8 cellular contexts compared by ENCODE assay signal in genomic region chr6:42726026-42726425, GRCh38. TPM values are rescaled to one million over a fixed set of nuclear protein-coding genes. Genes with fewer than 3 reads are reported as not detected.
A peak's percentile ranks its signal among the peaks of the same experiment; 100 is the strongest.
DNase-seq lines count a peak whose midpoint lies in the region; TF ChIP-seq lines count a peak whose summit lies in the region.

No MANE protein-coding gene starts in this region.

- H3K4me1 ChIP-seq in iPS-15b (ENCODE audit: control insufficient read depth, insufficient read depth, low read length) (peaks cover 7% of the 10 kb centered on the region), stomach (peaks cover 5 to 20% (median 8%) of the 10 kb centered on the region in 4 donors)

- no peaks in the 10 kb centered on the region for H3K36me3 Mint-ChIP-seq in activated CD4-positive, alpha-beta T cell treated with anti-CD3 and anti-CD28 coated beads, Interleukin-2, amount 10 ng/mL, durations not matched to agents 24 days and 14 days (ENCODE audit: low read depth)

- no peaks in the 10 kb centered on the region for H3K27me3 Mint-ChIP-seq in activated CD4-positive, alpha-beta T cell treated with anti-CD3 and anti-CD28 coated beads, Interleukin-2, amount 10 ng/mL, durations not matched to agents 24 days and 14 days

- H3K36me3 ChIP-seq in iPS-15b (ENCODE audit: control insufficient read depth, insufficient read depth, low read length), result no peaks in the 10 kb centered on the region
- H3K36me3 ChIP-seq in stomach, result peaks cover 0 to 11% (median 5%) of the 10 kb centered on the region in 4 donors

- no peaks in the 10 kb centered on the region for H3K27me3 ChIP-seq in iPS-15b (ENCODE audit: control insufficient read depth, insufficient read depth, low read length)
- no peaks in the 10 kb centered on the region for H3K27me3 ChIP-seq in stomach

- H3K4me3 Mint-ChIP-seq in activated CD4-positive, alpha-beta T cell treated with anti-CD3 and anti-CD28 coated beads, Interleukin-2, amount 10 ng/mL, durations not matched to agents 24 days and 14 days, result peak overlapping the region; percentile 84

- H3K27ac ChIP-seq in stomach, result peak overlapping the region in 4 of 5 donors; percentile 79 to 89 (median 88)

- no peak for TF ChIP-seq POLR2A in stomach (IDR thresholded peaks at IDR 0.05)

- TF ChIP-seq CTCF in WI38 (IDR thresholded peaks at IDR 0.05; ENCODE audit: low read depth, low read length) (no peak), stomach (IDR thresholded peaks at IDR 0.05) (no peak)

- H3K27ac Mint-ChIP-seq in activated CD4-positive, alpha-beta T cell treated with anti-CD3 and anti-CD28 coated beads, Interleukin-2, amount 10 ng/mL, durations not matched to agents 24 days and 14 days, result peak overlapping the region; percentile 97

- no peak for DNase-seq in activated CD4-positive, alpha-beta T cell treated with anti-CD3 and anti-CD28 coated beads, Interleukin-2, amount 10 ng/mL, durations not matched to agents 24 days and 14 days
- no peak for DNase-seq in activated CD4-positive, alpha-beta T cell treated with anti-CD3 and anti-CD28 coated beads for 4 hours
- no peak for DNase-seq in stomach
- DNase-seq in SIG-M5 (lab: John Stamatoyannopoulos, UW), result no peak
- no peak for DNase-seq in NCI-H1105 treated with DMSO at 0.1 percent for 48 hours (lab: John Stamatoyannopoulos, UW)
- no peak for DNase-seq in dermis blood vessel endothelial cell

- H3K9me3 ChIP-seq in iPS-15b (ENCODE audit: control insufficient read depth, insufficient read depth, low read length) (no peaks in the 10 kb centered on the region), stomach (no peaks in the 10 kb centered on the region)

- H3K4me1 Mint-ChIP-seq in activated CD4-positive, alpha-beta T cell treated with anti-CD3 and anti-CD28 coated beads, Interleukin-2, amount 10 ng/mL, durations not matched to agents 24 days and 14 days, result peaks cover 14% of the 10 kb centered on the region

- H3K9ac ChIP-seq in iPS-15b (ENCODE audit: low read depth, low read length), result peak overlapping the region; percentile 18

- H3K4me3 ChIP-seq in WI38 (ENCODE audit: low read depth, low read length) (peak overlapping the region; percentile 46), iPS-15b (ENCODE audit: low read depth, low read length) (no peak overlapping the region), stomach (peak overlapping the region in 3 of 4 donors; percentile 60 to 61 (median 61))

- intact Hi-C loops in activated CD4-positive, alpha-beta T cell treated with anti-CD3 and anti-CD28 coated beads, Interleukin-2, amount 10 ng/mL, durations not matched to agents 24 days and 14 days (cut with micrococcal nuclease), result loop anchor here (1.0 to 5.0 kb wide), 5 partner anchors 20 to 166 kb away; partner anchors contain the start of gene TBCC
- intact Hi-C loops in stomach (cut with DNase I; ENCODE audit: low total_unique reads), result loop anchor here (10.0 kb wide), 1 partner anchor 61 kb away; no protein-coding TSS in a partner anchor

- H3K9me3 Mint-ChIP-seq in activated CD4-positive, alpha-beta T cell treated with anti-CD3 and anti-CD28 coated beads, Interleukin-2, amount 10 ng/mL, durations not matched to agents 24 days and 14 days, result no peaks in the 10 kb centered on the region

- no peak for TF ChIP-seq EP300 in stomach (IDR thresholded peaks at IDR 0.05)

RNA-seq across cellular contexts. Expression of gene PRPH2, which starts 3.6 kb away (rescaled TPM):
- not detected in 2 replicates for total RNA-seq in activated CD4-positive, alpha-beta T cell treated with anti-CD3 and anti-CD28 coated beads, Interleukin-2, amount 10 ng/mL, durations not matched to agents 24 days and 14 days
- 1 to 10 TPM in 2 of 5 donors, under 1 TPM in 1, not detected in 2; 0.43 to 4.0 (median 1.2) TPM for total RNA-seq in stomach
- polyA plus RNA-seq in stomach, result under 1 TPM; 0.38 to 0.92 (median 0.75) TPM
- 0.17 and 2.0 TPM in 2 replicates for total RNA-seq in dermis blood vessel endothelial cell

RNA-seq across cellular contexts. Expression of gene TBCC, which starts 19.9 kb away (rescaled TPM):
- 18.4 TPM in 2 replicates for total RNA-seq in activated CD4-positive, alpha-beta T cell treated with anti-CD3 and anti-CD28 coated beads, Interleukin-2, amount 10 ng/mL, durations not matched to agents 24 days and 14 days
- total RNA-seq in stomach (10 to 100 TPM; 14.2 to 33.0 (median 15.2) TPM), dermis blood vessel endothelial cell (41.9 and 53.4 TPM in 2 replicates)
- 10 to 100 TPM; 16.9 to 24.6 (median 19.6) TPM for polyA plus RNA-seq in stomach

RNA-seq across cellular contexts. Expression of gene BICRAL, which starts 55.8 kb away (rescaled TPM):
- 12.5 and 12.9 TPM in 2 replicates for total RNA-seq in activated CD4-positive, alpha-beta T cell treated with anti-CD3 and anti-CD28 coated beads, Interleukin-2, amount 10 ng/mL, durations not matched to agents 24 days and 14 days
- 10 to 100 TPM in 3 of 5 donors, 1 to 10 TPM in 2; 2.9 to 23.2 (median 11.1) TPM for total RNA-seq in stomach
- 1 to 10 TPM; 2.8 to 4.7 (median 3.1) TPM for polyA plus RNA-seq in stomach
- total RNA-seq in dermis blood vessel endothelial cell, result 4.9 and 6.8 TPM in 2 replicates
